ENCODE assay signal across 27 cellular contexts in genomic region chr17:80753946-80754345, GRCh38.
DNase-seq lines count a peak whose midpoint lies in the region; ATAC-seq and TF ChIP-seq lines count a peak whose summit lies in the region.
"Had no signal": no experiment of that assay in that cellular context is flagged by ENCODE, and none has a peak within 500 bp of the region (broad histone marks: within the 10 kb centered on the region; RNA-seq: fewer than 3 reads in every experiment).

No MANE protein-coding gene starts in this region.

- no peak overlapping the region for H3K4me2 ChIP-seq in IMR-90 (ENCODE audit: low read depth, low read length)
- H3K4me2 ChIP-seq: hepatocyte had no signal

- H3K4me3 Mint-ChIP-seq in activated CD4-positive, alpha-beta T cell treated with anti-CD3 and anti-CD28 coated beads for 36 hours, result no peak overlapping the region
- H3K4me3 Mint-ChIP-seq in central memory CD8-positive, alpha-beta T cell, result no peak overlapping the region
- H3K4me3 Mint-ChIP-seq: stimulated activated naive B cell treated with anti-CD40 and anti-IgM and Interleukin-4, amounts not matched to agents 10 μg/mL and 1 μg/mL and 100 μg/mL, for 72 hours had no signal

- peak overlapping the region; percentile 21; the same call in 1 of the 2 replicates for H4K5ac ChIP-seq in IMR-90 (ENCODE audit: low read depth, low read length)

- H3K36me3 ChIP-seq in IMR-90 (ENCODE audit: control insufficient read depth, insufficient read depth, low read length), result peaks cover 12% of the 10 kb centered on the region
- H3K36me3 ChIP-seq in sigmoid colon, result peaks cover 0 to 7% (median 0%) of the 10 kb centered on the region in 4 donors

- no peak overlapping the region for H3K27ac ChIP-seq in IMR-90 (ENCODE audit: insufficient read depth, low read length)
- H3K27ac ChIP-seq in sigmoid colon, result peak overlapping the region in 2 of 4 donors; percentile 7 to 44
- H3K27ac ChIP-seq: GM23248, hepatocyte, psoas muscle, SK-N-MC, thyroid gland had no signal

- no peak for TF ChIP-seq POLR2A in IMR-90 (IDR thresholded peaks at IDR 0.05; ENCODE audit: low read depth, low read length)
- no peak for TF ChIP-seq POLR2A in sigmoid colon (IDR thresholded peaks at IDR 0.05)

- H4K91ac ChIP-seq in IMR-90 (ENCODE audit: insufficient read depth, low read depth, low read length), result peak overlapping the region; percentile 57; the same call in 1 of the 2 replicates

- peaks cover 65% of the 10 kb centered on the region for H3K4me1 Mint-ChIP-seq in activated CD4-positive, alpha-beta T cell treated with anti-CD3 and anti-CD28 coated beads for 36 hours
- peaks cover 12% of the 10 kb centered on the region for H3K4me1 Mint-ChIP-seq in central memory CD8-positive, alpha-beta T cell

- DNase-seq in activated CD4-positive, alpha-beta T cell treated with anti-CD3 and anti-CD28 coated beads for 36 hours, result no peak
- DNase-seq in activated CD4-positive, alpha-beta T cell treated with anti-CD3 and anti-CD28 coated beads for 4 hours, result no peak
- DNase-seq in IMR-90, result no peak
- no peak for DNase-seq in central memory CD8-positive, alpha-beta T cell (ENCODE audit: low spot score in 2 of 2)
- DNase-seq in sigmoid colon, result peak; percentile 47
- no peak for DNase-seq in anterior cingulate cortex (lab: John Stamatoyannopoulos, UW)
- DNase-seq: 8988T; amygdala; central memory CD4-positive, alpha-beta T cell; DMS79 treated with DMSO at 0.1 percent for 48 hours; erythroblast; foreskin fibroblast; GM23248; KG1; left ventricle myocardium superior; NCI-H1694; NCI-H526 treated with DMSO at 0.1 percent for 48 hours; psoas muscle; RPMI8226; stimulated activated CD4-positive, alpha-beta T cell treated with anti-CD3 and anti-CD28 coated beads, Interleukin-1b, Interleukin-23, amount 100 ng/mL, for 48 hours; stimulated activated naive B cell treated with anti-CD40 and anti-IgM and Interleukin-4, amounts not matched to agents 10 μg/mL and 1 μg/mL and 100 μg/mL, for 72 hours; thyroid gland had no signal

- H3K9ac ChIP-seq in IMR-90 (ENCODE audit: low read depth, low read length), result no peak overlapping the region
- H3K9ac ChIP-seq: GM23248 had no signal

- H3K14ac ChIP-seq in IMR-90 (replicated peaks; ENCODE audit: low read depth, low read length), result 0 out of 2 replicates have a peak overlapping the region, but pooled peaks have one; percentile 42

- H3K4me1 ChIP-seq in IMR-90 (ENCODE audit: control insufficient read depth, insufficient read depth, low read length) (peaks cover 23% of the 10 kb centered on the region), sigmoid colon (peaks cover 0 to 44% (median 28%) of the 10 kb centered on the region in 4 donors)
- H3K4me1 ChIP-seq: thyroid gland had no signal

- no peak overlapping the region for H2BK5ac ChIP-seq in IMR-90 (ENCODE audit: low read depth, low read length, poor library complexity, severe bottlenecking)

- H2BK15ac ChIP-seq in IMR-90 (ENCODE audit: low read depth, low read length), result no peak overlapping the region

- peak overlapping the region; percentile 40 for H3K27ac Mint-ChIP-seq in activated CD4-positive, alpha-beta T cell treated with anti-CD3 and anti-CD28 coated beads for 36 hours
- H3K27ac Mint-ChIP-seq in central memory CD8-positive, alpha-beta T cell (ENCODE audit: low read depth), result peak overlapping the region; percentile 16
- H3K27ac Mint-ChIP-seq: activated T-helper 2 cell treated with anti-CD3 and anti-CD28 coated beads, Interferon-gamma antibody, Interleukin-2, Interleukin-4, amounts not matched to agents 10 μg/mL and 5 μg/mL and 100 μg/mL, durations not matched to agents 14 hours and 24 hours and 36 hours; stimulated activated naive B cell treated with anti-CD40 and anti-IgM and Interleukin-4, amounts not matched to agents 10 μg/mL and 1 μg/mL and 100 μg/mL, for 72 hours had no signal

- no peaks in the 10 kb centered on the region for H3K27me3 Mint-ChIP-seq in activated CD4-positive, alpha-beta T cell treated with anti-CD3 and anti-CD28 coated beads for 36 hours
- no peaks in the 10 kb centered on the region for H3K27me3 Mint-ChIP-seq in central memory CD8-positive, alpha-beta T cell
- H3K27me3 Mint-ChIP-seq: stimulated activated naive B cell treated with anti-CD40 and anti-IgM and Interleukin-4, amounts not matched to agents 10 μg/mL and 1 μg/mL and 100 μg/mL, for 72 hours had no signal

- peaks cover 15 to 53% of the 10 kb centered on the region in 2 experiments; a peak in 2 of 4 replicates for H3K79me1 ChIP-seq in IMR-90 (ENCODE audit: low read depth in 1 of 2, low read length in 2 of 2)

- H3K23ac ChIP-seq in IMR-90 (ENCODE audit: low read depth, low read length), result no peak overlapping the region

- 67% methylated on average over 1 of the region's 13 CpGs; no CpG with 5 or more reads in 1 of the 2 experiments for WGBS in IMR-90 (ENCODE audit: extremely low coverage in 2 of 2, insufficient read length in 1 of 2), 2 experiments
- 89 to 96% methylated on average over 13 of the region's 13 CpGs for WGBS in sigmoid colon, 2 donors

- peaks cover 54% of the 10 kb centered on the region for H3K36me3 Mint-ChIP-seq in activated CD4-positive, alpha-beta T cell treated with anti-CD3 and anti-CD28 coated beads for 36 hours (ENCODE audit: low read depth)
- H3K36me3 Mint-ChIP-seq in central memory CD8-positive, alpha-beta T cell (ENCODE audit: insufficient read depth), result peaks cover 20% of the 10 kb centered on the region

- TF ChIP-seq CTCF in IMR-90 (conservative IDR thresholded peaks at IDR 0.05; ENCODE audit: low read depth, low read length), result no peak
- no peak for TF ChIP-seq CTCF in sigmoid colon (IDR thresholded peaks at IDR 0.05)

- no peak overlapping the region for H2AK9ac ChIP-seq in IMR-90 (replicated peaks; ENCODE audit: low read depth, low read length, poor library complexity)

- TF ChIP-seq EP300 in sigmoid colon (IDR thresholded peaks at IDR 0.05), result no peak

- in situ Hi-C loops in IMR-90 (cut with MboI; ENCODE audit: low sequenced_read_pairs), result no loop called here

- peak overlapping the region; percentile 66; the same call in 1 of the 2 replicates for H2AK5ac ChIP-seq in IMR-90 (ENCODE audit: low read depth, low read length)

- no peak overlapping the region for H3K56ac ChIP-seq in IMR-90 (ENCODE audit: extremely low read depth, insufficient read depth, low read length)

- TF ChIP-seq RAD21 in IMR-90 (IDR thresholded peaks at IDR 0.05; ENCODE audit: low read length), result no peak

- intact Hi-C loops in activated CD4-positive, alpha-beta T cell treated with anti-CD3 and anti-CD28 coated beads for 36 hours (cut with DNase I, micrococcal nuclease), result no loop called here
- intact Hi-C loops in IMR-90 (cut with micrococcal nuclease) (no loop called here), sigmoid colon (cut with DNase I) (loop anchor here (5.0 kb wide), 1 partner anchor 78 kb away; no protein-coding TSS in a partner anchor)

- peak overlapping the region; percentile 32; the same call in 1 of the 2 replicates for H2BK120ac ChIP-seq in IMR-90 (ENCODE audit: low read depth, low read length)

- no peaks in the 10 kb centered on the region for H3K27me3 ChIP-seq in IMR-90 (ENCODE audit: control insufficient read depth, insufficient read depth, low read length)
- H3K27me3 ChIP-seq in sigmoid colon, result no peaks in the 10 kb centered on the region
- H3K27me3 ChIP-seq: hepatocyte, thyroid gland had no signal

- dilution Hi-C loops in IMR-90 (cut with HindIII; ENCODE audit: low sequenced_read_pairs, unreplicated experiment), result no loop called here

- ATAC-seq in activated CD4-positive, alpha-beta T cell treated with anti-CD3 and anti-CD28 coated beads for 36 hours, result no peak
- no peak for ATAC-seq in IMR-90 (ENCODE audit: low read depth)
- no peak for ATAC-seq in central memory CD8-positive, alpha-beta T cell (replicated peaks; ENCODE audit: extremely low read depth, poor library complexity, severe bottlenecking)
- ATAC-seq in HG03457 (IDR thresholded peaks at IDR 0.05; ENCODE audit: unreplicated experiment), result no peak
- ATAC-seq in HG03139 (IDR thresholded peaks at IDR 0.05; ENCODE audit: unreplicated experiment), result no peak
- ATAC-seq: left ventricle myocardium superior; psoas muscle; stimulated activated naive B cell treated with anti-CD40 and anti-IgM and Interleukin-4, amounts not matched to agents 10 μg/mL and 1 μg/mL and 100 μg/mL, for 72 hours had no signal

- H4K8ac ChIP-seq in IMR-90 (ENCODE audit: low read depth in 2 of 2, low read length in 2 of 2), result peak overlapping the region in 1 of 2 experiments; percentile 31; a peak in 1 of 4 replicates

- H4K20me1 ChIP-seq in IMR-90 (ENCODE audit: insufficient read depth, low read length), result no peaks in the 10 kb centered on the region

- H2AFZ ChIP-seq in IMR-90 (replicated peaks; ENCODE audit: low read length, poor library complexity), result no peak overlapping the region
- H2AFZ ChIP-seq: GM23248, hepatocyte had no signal

- BruUV-seq in IMR-90 (replicated peaks; lab: Mats Ljungman, UMichigan), result no TSS peak

- peak overlapping the region; percentile 24 for H3K4ac ChIP-seq in IMR-90 (ENCODE audit: low read depth, low read length)

- H3K9me3 Mint-ChIP-seq in activated CD4-positive, alpha-beta T cell treated with anti-CD3 and anti-CD28 coated beads for 36 hours (ENCODE audit: low read depth), result no peaks in the 10 kb centered on the region
- H3K9me3 Mint-ChIP-seq in central memory CD8-positive, alpha-beta T cell, result no peaks in the 10 kb centered on the region
- H3K9me3 Mint-ChIP-seq: activated T-helper 2 cell treated with anti-CD3 and anti-CD28 coated beads, Interferon-gamma antibody, Interleukin-2, Interleukin-4, amounts not matched to agents 10 μg/mL and 5 μg/mL and 100 μg/mL, durations not matched to agents 14 hours and 24 hours and 36 hours; stimulated activated naive B cell treated with anti-CD40 and anti-IgM and Interleukin-4, amounts not matched to agents 10 μg/mL and 1 μg/mL and 100 μg/mL, for 72 hours had no signal

- POLR2A ChIA-PET in activated CD4-positive, alpha-beta T cell treated with anti-CD3 and anti-CD28 coated beads for 36 hours (lab: Charles Lee), result no interaction called here
- POLR2A ChIA-PET in IMR-90 (lab: Charles Lee; ENCODE audit: unreplicated experiment), result no interaction called here

- H3K9me3 ChIP-seq in IMR-90 (ENCODE audit: control insufficient read depth, insufficient read depth, low read length), result no peaks in the 10 kb centered on the region
- H3K9me3 ChIP-seq in sigmoid colon, result no peaks in the 10 kb centered on the region
- H3K9me3 ChIP-seq: psoas muscle, thyroid gland had no signal

- no peak overlapping the region for H3K18ac ChIP-seq in IMR-90 (ENCODE audit: low read depth, low read length)

- H2BK20ac ChIP-seq in IMR-90 (ENCODE audit: low read depth, low read length), result 0 out of 2 replicates have a peak overlapping the region, but pooled peaks have one; percentile 36

- no peak overlapping the region for H3K4me3 ChIP-seq in IMR-90 (ENCODE audit: insufficient read depth, low read depth, low read length)
- H3K4me3 ChIP-seq in sigmoid colon, result no peak overlapping the region
- H3K4me3 ChIP-seq: GM23248, hepatocyte, psoas muscle, SK-N-MC, thyroid gland had no signal

- H3K9me1 ChIP-seq in IMR-90 (ENCODE audit: insufficient read depth, low read length), result peaks cover 18% of the 10 kb centered on the region

- CTCF ChIA-PET in activated CD4-positive, alpha-beta T cell treated with anti-CD3 and anti-CD28 coated beads for 36 hours (lab: Charles Lee), result no interaction called here
- CTCF ChIA-PET in IMR-90 (lab: Yijun Ruan, JAX), result no interaction called here

TF ChIP-seq in IMR-90, 13 proteins besides CTCF, POLR2A, EP300 and RAD21 (continues in another document):
- TF ChIP-seq NFE2L2 (IDR thresholded peaks at IDR 0.05; ENCODE audit: low read depth, low read length) (no peak), RFX5 (IDR thresholded peaks at IDR 0.05; ENCODE audit: low read depth, low read length) (no peak)
